2 cellular contexts compared by ENCODE assay signal in the genomic region with DNA sequence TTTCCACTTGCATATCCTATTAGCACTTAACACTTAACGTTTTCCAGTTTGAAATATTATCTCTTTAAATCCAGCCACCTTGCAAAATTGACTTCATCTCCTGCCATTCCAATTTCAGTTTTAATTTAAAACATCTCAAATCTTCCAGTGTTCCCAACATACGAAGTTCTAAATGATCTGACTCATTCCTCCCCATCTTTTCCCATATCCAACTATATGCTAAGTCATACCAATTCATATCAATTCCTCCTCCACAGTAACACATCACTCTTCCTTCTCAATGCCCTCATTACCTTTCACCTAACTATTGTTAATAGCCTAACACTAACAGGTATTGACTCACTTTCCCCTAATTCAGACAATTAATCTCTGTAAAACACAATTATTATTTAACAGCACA.
TF ChIP-seq lines count a peak whose summit lies in the region.

No MANE protein-coding gene starts in this region.

TF ChIP-seq in K562, 482 proteins besides CTCF, POLR2A, EP300 and RAD21:
- TF ChIP-seq C11orf30 (IDR thresholded peaks at IDR 0.05; ENCODE audit: low read depth) (peak; percentile 65), ZNF766 (CRISPR knock-in tag; conservative IDR thresholded peaks at IDR 0.05) (no peak), KHSRP (IDR thresholded peaks at IDR 0.05) (peak; percentile 23; the same call in 1 of the 2 replicates), ZNF316 (IDR thresholded peaks at IDR 0.05) (peak; percentile 86), SUPT5H (IDR thresholded peaks at IDR 0.05) (peak; percentile 34; the same call in 1 of the 2 replicates), MAFG (tag; conservative IDR thresholded peaks at IDR 0.05) (peak; percentile 56), MAFF (IDR thresholded peaks at IDR 0.05; ENCODE audit: low read length) (peak; percentile 13; the same call in 1 of the 2 replicates), FOXK1 (CRISPR knock-in tag; IDR thresholded peaks at IDR 0.05; ENCODE audit: borderline replicate concordance) (no peak)
- TF ChIP-seq, protein P1, sequence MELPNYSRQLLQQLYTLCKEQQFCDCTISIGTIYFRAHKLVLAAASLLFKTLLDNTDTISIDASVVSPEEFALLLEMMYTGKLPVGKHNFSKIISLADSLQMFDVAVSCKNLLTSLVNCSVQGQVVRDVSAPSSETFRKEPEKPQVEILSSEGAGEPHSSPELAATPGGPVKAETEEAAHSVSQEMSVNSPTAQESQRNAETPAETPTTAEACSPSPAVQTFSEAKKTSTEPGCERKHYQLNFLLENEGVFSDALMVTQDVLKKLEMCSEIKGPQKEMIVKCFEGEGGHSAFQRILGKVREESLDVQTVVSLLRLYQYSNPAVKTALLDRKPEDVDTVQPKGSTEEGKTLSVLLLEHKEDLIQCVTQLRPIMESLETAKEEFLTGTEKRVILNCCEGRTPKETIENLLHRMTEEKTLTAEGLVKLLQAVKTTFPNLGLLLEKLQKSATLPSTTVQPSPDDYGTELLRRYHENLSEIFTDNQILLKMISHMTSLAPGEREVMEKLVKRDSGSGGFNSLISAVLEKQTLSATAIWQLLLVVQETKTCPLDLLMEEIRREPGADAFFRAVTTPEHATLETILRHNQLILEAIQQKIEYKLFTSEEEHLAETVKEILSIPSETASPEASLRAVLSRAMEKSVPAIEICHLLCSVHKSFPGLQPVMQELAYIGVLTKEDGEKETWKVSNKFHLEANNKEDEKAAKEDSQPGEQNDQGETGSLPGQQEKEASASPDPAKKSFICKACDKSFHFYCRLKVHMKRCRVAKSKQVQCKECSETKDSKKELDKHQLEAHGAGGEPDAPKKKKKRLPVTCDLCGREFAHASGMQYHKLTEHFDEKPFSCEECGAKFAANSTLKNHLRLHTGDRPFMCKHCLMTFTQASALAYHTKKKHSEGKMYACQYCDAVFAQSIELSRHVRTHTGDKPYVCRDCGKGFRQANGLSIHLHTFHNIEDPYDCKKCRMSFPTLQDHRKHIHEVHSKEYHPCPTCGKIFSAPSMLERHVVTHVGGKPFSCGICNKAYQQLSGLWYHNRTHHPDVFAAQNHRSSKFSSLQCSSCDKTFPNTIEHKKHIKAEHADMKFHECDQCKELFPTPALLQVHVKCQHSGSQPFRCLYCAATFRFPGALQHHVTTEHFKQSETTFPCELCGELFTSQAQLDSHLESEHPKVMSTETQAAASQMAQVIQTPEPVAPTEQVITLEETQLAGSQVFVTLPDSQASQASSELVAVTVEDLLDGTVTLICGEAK (IDR thresholded peaks at IDR 0.05): no peak
- TF ChIP-seq, protein P1 (CRISPR knock-in tag; IDR thresholded peaks at IDR 0.05): no peak
- TF ChIP-seq, protein P2, sequence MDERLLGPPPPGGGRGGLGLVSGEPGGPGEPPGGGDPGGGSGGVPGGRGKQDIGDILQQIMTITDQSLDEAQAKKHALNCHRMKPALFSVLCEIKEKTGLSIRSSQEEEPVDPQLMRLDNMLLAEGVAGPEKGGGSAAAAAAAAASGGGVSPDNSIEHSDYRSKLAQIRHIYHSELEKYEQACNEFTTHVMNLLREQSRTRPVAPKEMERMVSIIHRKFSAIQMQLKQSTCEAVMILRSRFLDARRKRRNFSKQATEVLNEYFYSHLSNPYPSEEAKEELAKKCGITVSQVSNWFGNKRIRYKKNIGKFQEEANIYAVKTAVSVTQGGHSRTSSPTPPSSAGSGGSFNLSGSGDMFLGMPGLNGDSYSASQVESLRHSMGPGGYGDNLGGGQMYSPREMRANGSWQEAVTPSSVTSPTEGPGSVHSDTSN (CRISPR knock-in tag; IDR thresholded peaks at IDR 0.05; ENCODE audit: low read depth): no peak
- TF ChIP-seq, protein P2 (tag; conservative IDR thresholded peaks at IDR 0.05; ENCODE audit: low read depth): no peak

TF ChIP-seq in HEK293T, 16 proteins besides CTCF, POLR2A, EP300 and RAD21:
- no peak for TF ChIP-seq ELF4 (IDR thresholded peaks at IDR 0.05)
- no peak for TF ChIP-seq HDGF (IDR thresholded peaks at IDR 0.05; ENCODE audit: borderline replicate concordance)
- no peak for TF ChIP-seq TARDBP (IDR thresholded peaks at IDR 0.05)
- no peak for TF ChIP-seq ARNT (IDR thresholded peaks at IDR 0.05)
- TF ChIP-seq, protein P3, sequence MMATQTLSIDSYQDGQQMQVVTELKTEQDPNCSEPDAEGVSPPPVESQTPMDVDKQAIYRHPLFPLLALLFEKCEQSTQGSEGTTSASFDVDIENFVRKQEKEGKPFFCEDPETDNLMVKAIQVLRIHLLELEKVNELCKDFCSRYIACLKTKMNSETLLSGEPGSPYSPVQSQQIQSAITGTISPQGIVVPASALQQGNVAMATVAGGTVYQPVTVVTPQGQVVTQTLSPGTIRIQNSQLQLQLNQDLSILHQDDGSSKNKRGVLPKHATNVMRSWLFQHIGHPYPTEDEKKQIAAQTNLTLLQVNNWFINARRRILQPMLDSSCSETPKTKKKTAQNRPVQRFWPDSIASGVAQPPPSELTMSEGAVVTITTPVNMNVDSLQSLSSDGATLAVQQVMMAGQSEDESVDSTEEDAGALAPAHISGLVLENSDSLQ (IDR thresholded peaks at IDR 0.05): no peak
